In the genomic region with DNA sequence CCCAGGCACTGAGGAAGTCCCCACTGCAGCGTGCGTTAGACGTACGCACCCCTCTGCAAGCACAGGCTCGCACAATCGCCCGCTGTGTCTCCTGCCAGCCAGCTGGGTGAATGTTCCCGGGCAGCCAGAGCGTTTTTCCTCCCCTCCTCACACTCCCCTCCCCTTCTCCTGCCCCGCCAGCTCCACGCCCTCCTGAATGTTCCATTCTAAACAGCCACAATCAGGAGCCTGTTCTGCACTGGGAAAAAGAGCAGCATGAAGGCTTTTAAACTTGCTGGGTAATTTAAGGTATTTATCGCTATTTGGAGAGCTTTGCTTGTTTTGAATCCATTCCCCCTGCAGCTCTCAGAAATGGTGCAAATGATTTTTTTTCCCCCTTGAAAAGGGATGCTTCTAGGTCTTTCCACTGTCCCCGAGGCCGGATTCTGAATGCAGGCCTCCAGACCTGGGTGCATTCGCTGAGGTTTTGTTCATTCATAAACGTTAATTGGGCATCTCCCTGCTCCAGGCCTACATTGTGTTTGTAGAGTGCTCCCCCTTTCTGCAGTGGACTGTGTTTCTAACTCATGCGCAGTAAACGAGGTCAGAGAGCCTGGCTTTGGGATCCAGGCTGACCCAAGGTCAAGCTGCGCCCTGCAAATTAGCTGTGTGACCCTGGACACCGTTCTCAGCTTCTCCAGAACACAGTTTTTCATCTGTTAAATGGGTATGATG, we compare ENCODE assay signal across 8 cellular contexts.
DNase-seq lines count a peak whose midpoint lies in the region; ATAC-seq and TF ChIP-seq lines count a peak whose summit lies in the region.

No MANE protein-coding gene starts in this region.

- no peaks in the 10 kb centered on the region for H3K27me3 ChIP-seq in DND-41 (ENCODE audit: insufficient read depth, low read length, poor library complexity)

- CTCF ChIA-PET in activated naive CD4-positive, alpha-beta T cell treated with anti-CD3 and anti-CD28 coated beads, Interleukin-2, amount 10 ng/mL, durations not matched to agents 7 days and 5 days (lab: Charles Lee) = interaction anchor here (0.7 to 1.8 kb wide), 5 partner anchors 9 to 287 kb away, joined by 3 to 7 read pairs (median 4); no protein-coding TSS in a partner anchor

- peak overlapping the region; percentile 10 to 44 (median 22) for H3K4me3 Mint-ChIP-seq in nephron
- no peak overlapping the region for H3K4me3 Mint-ChIP-seq in activated naive CD4-positive, alpha-beta T cell treated with anti-CD3 and anti-CD28 coated beads, Interleukin-2, amount 10 ng/mL, durations not matched to agents 7 days and 5 days

- DNase-seq in DND-41 (peak; percentile 49), NCI-H69 (lab: John Stamatoyannopoulos, UW) (peak; percentile 38), epidermal melanocyte (ENCODE audit: insufficient read length, low spot score) (peak; percentile 52), MV-4-11 (lab: John Stamatoyannopoulos, UW) (no peak)
- DNase-seq in activated naive CD4-positive, alpha-beta T cell treated with anti-CD3 and anti-CD28 coated beads, Interleukin-2, amount 10 ng/mL, durations not matched to agents 7 days and 5 days = no peak

- H3K4me2 ChIP-seq in DND-41 (ENCODE audit: insufficient read depth, low read length) = no peak overlapping the region

- H3K4me3 ChIP-seq in DND-41 (ENCODE audit: low read depth in 1 of 2, low read length in 2 of 2) = no peak overlapping the region

- TF ChIP-seq CTCF in DND-41 (IDR thresholded peaks at IDR 0.05; ENCODE audit: borderline replicate concordance, extremely low read depth, low read length, poor library complexity, severe bottlenecking) (peak; percentile 46), nephron (IDR thresholded peaks at IDR 0.05; ENCODE audit: unreplicated experiment in 3 of 3) (no peak)

- H3K9me3 Mint-ChIP-seq in nephron = no peaks in the 10 kb centered on the region
- H3K9me3 Mint-ChIP-seq in activated naive CD4-positive, alpha-beta T cell treated with anti-CD3 and anti-CD28 coated beads, Interleukin-2, amount 10 ng/mL, durations not matched to agents 7 days and 5 days = no peaks in the 10 kb centered on the region

- ATAC-seq in DND-41 (ENCODE audit: insufficient read depth, low read depth) = no peak
- no peak for ATAC-seq in HG03571 (IDR thresholded peaks at IDR 0.05; ENCODE audit: unreplicated experiment)
- ATAC-seq in GM18873 (IDR thresholded peaks at IDR 0.05; ENCODE audit: low FRiP score, unreplicated experiment) = no peak

- peaks cover 72% of the 10 kb centered on the region for H3K4me1 Mint-ChIP-seq in nephron
- peaks cover 47% of the 10 kb centered on the region for H3K4me1 Mint-ChIP-seq in activated naive CD4-positive, alpha-beta T cell treated with anti-CD3 and anti-CD28 coated beads, Interleukin-2, amount 10 ng/mL, durations not matched to agents 7 days and 5 days

- H3K9ac ChIP-seq in DND-41 (ENCODE audit: low read depth, low read length) = 0 out of 2 replicates have a peak overlapping the region, but pooled peaks have one; percentile 11

- peak overlapping the region; percentile 81 for H3K27ac ChIP-seq in DND-41 (ENCODE audit: low read length)

- peaks cover 93% of the 10 kb centered on the region for H4K20me1 ChIP-seq in DND-41 (ENCODE audit: insufficient read depth, low read length)

- peaks cover 99% of the 10 kb centered on the region for H3K79me2 ChIP-seq in DND-41 (ENCODE audit: insufficient read depth, low read length)

- H3K27ac Mint-ChIP-seq in nephron = peak overlapping the region; percentile 64 to 89 (median 89)
- H3K27ac Mint-ChIP-seq in activated naive CD4-positive, alpha-beta T cell treated with anti-CD3 and anti-CD28 coated beads, Interleukin-2, amount 10 ng/mL, durations not matched to agents 7 days and 5 days = no peak overlapping the region

- no peaks in the 10 kb centered on the region for H3K36me3 Mint-ChIP-seq in nephron (ENCODE audit: low read depth)
- peaks cover 4% of the 10 kb centered on the region for H3K36me3 Mint-ChIP-seq in activated naive CD4-positive, alpha-beta T cell treated with anti-CD3 and anti-CD28 coated beads, Interleukin-2, amount 10 ng/mL, durations not matched to agents 7 days and 5 days

- H3K9me3 ChIP-seq in DND-41 (ENCODE audit: insufficient read depth, low read length, severe bottlenecking) = no peaks in the 10 kb centered on the region

- H3K36me3 ChIP-seq in DND-41 (ENCODE audit: insufficient read depth, low read length) = peaks cover 55% of the 10 kb centered on the region

- no peaks in the 10 kb centered on the region for H3K27me3 Mint-ChIP-seq in nephron (ENCODE audit: low read depth)
- H3K27me3 Mint-ChIP-seq in activated naive CD4-positive, alpha-beta T cell treated with anti-CD3 and anti-CD28 coated beads, Interleukin-2, amount 10 ng/mL, durations not matched to agents 7 days and 5 days = no peaks in the 10 kb centered on the region

- H2AFZ ChIP-seq in DND-41 (ENCODE audit: low read depth, low read length) = no peak overlapping the region

- peaks cover 79% of the 10 kb centered on the region for H3K4me1 ChIP-seq in DND-41 (ENCODE audit: insufficient read depth, low read length)

Comparison
In these comparisons a context has a peak if more than half of its experiments do, and no peak if none do; other contexts are left out.
1. DNase-seq: peak in DND-41 (single experiment), NCI-H69 (single experiment) and epidermal melanocyte (single experiment); none in activated naive CD4-positive, alpha-beta T cell treated with anti-CD3 and anti-CD28 coated beads, Interleukin-2, amount 10 ng/mL, durations not matched to agents 7 days and 5 days (single experiment) and MV-4-11 (single experiment).